23 cellular contexts compared by ENCODE assay signal in the genomic region with DNA sequence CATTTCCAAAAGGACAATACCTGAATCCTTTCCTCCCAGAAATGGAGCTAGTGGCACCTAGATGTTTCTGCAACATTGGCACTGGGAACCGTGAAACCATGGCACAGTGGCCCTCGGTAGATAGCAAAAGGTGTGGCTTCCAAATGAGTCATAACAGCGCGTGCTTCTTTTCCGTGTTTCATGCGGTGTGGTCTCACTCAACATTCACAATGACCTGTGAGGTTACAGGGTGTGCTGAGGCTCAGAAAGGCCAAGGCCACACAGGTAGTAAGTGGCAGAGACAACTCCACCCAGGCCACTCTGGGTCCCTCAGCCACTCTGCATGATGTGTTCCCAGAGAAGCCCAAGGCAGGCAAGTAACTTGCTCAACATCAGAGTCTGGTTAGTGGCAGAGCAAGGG.
DNase-seq lines count a peak whose midpoint lies in the region; ATAC-seq, FAIRE-seq and TF ChIP-seq lines count a peak whose summit lies in the region.
"Had no signal": no experiment of that assay in that cellular context is flagged by ENCODE, and none has a peak within 500 bp of the region (broad histone marks: within the 10 kb centered on the region; RNA-seq: fewer than 3 reads in every experiment).

No MANE protein-coding gene starts in this region.

- H3K27me3 Mint-ChIP-seq in activated CD8-positive, alpha-beta memory T cell treated with anti-CD3 and anti-CD28 coated beads, Interleukin-2, amount 10 ng/mL, durations not matched to agents 7 days and 5 days = peaks cover 14% of the 10 kb centered on the region
- no peaks in the 10 kb centered on the region for H3K27me3 Mint-ChIP-seq in stimulated activated memory B cell treated with anti-CD40 and anti-IgM and Interleukin-4, amounts not matched to agents 10 μg/mL and 1 μg/mL and 100 μg/mL, for 72 hours
- H3K27me3 Mint-ChIP-seq: naive thymus-derived CD4-positive, alpha-beta T cell had no signal

- no peak overlapping the region for H3K27ac Mint-ChIP-seq in activated CD8-positive, alpha-beta memory T cell treated with anti-CD3 and anti-CD28 coated beads, Interleukin-2, amount 10 ng/mL, durations not matched to agents 7 days and 5 days
- H3K27ac Mint-ChIP-seq in stimulated activated memory B cell treated with anti-CD40 and anti-IgM and Interleukin-4, amounts not matched to agents 10 μg/mL and 1 μg/mL and 100 μg/mL, for 72 hours = no peak overlapping the region
- H3K27ac Mint-ChIP-seq: activated naive CD8-positive, alpha-beta T cell treated with anti-CD3 and anti-CD28 coated beads, Interleukin-2, amount 10 ng/mL, durations not matched to agents 7 days and 5 days had no signal

- no peak overlapping the region for H3K4ac ChIP-seq in H1 (replicated peaks; ENCODE audit: insufficient read length, low read depth, low read length)

- H2AFZ ChIP-seq in H1 (ENCODE audit: low read length) = no peak overlapping the region
- H2AFZ ChIP-seq in osteoblast (ENCODE audit: low read length) = no peak overlapping the region

- no peaks in the 10 kb centered on the region for H3K36me3 Mint-ChIP-seq in activated CD8-positive, alpha-beta memory T cell treated with anti-CD3 and anti-CD28 coated beads, Interleukin-2, amount 10 ng/mL, durations not matched to agents 7 days and 5 days
- H3K36me3 Mint-ChIP-seq in stimulated activated memory B cell treated with anti-CD40 and anti-IgM and Interleukin-4, amounts not matched to agents 10 μg/mL and 1 μg/mL and 100 μg/mL, for 72 hours = no peaks in the 10 kb centered on the region
- H3K36me3 Mint-ChIP-seq: activated naive CD8-positive, alpha-beta T cell treated with anti-CD3 and anti-CD28 coated beads, Interleukin-2, amount 10 ng/mL, durations not matched to agents 7 days and 5 days had no signal

- H3K9ac ChIP-seq in H1 (replicated peaks in 1 of 4; ENCODE audit: extremely low read depth in 1 of 4, low read depth in 3 of 4, low read length in 3 of 4) = no peak overlapping the region
- H3K9ac ChIP-seq: BLaER1 had no signal

- H3K4me3 Mint-ChIP-seq in activated CD8-positive, alpha-beta memory T cell treated with anti-CD3 and anti-CD28 coated beads, Interleukin-2, amount 10 ng/mL, durations not matched to agents 7 days and 5 days = no peak overlapping the region
- H3K4me3 Mint-ChIP-seq in stimulated activated memory B cell treated with anti-CD40 and anti-IgM and Interleukin-4, amounts not matched to agents 10 μg/mL and 1 μg/mL and 100 μg/mL, for 72 hours = no peak overlapping the region
- H3K4me3 Mint-ChIP-seq: activated naive CD8-positive, alpha-beta T cell treated with anti-CD3 and anti-CD28 coated beads, Interleukin-2, amount 10 ng/mL, durations not matched to agents 7 days and 5 days; naive thymus-derived CD4-positive, alpha-beta T cell had no signal

- H3K4me1 Mint-ChIP-seq in activated CD8-positive, alpha-beta memory T cell treated with anti-CD3 and anti-CD28 coated beads, Interleukin-2, amount 10 ng/mL, durations not matched to agents 7 days and 5 days = peaks cover 15% of the 10 kb centered on the region
- no peaks in the 10 kb centered on the region for H3K4me1 Mint-ChIP-seq in stimulated activated memory B cell treated with anti-CD40 and anti-IgM and Interleukin-4, amounts not matched to agents 10 μg/mL and 1 μg/mL and 100 μg/mL, for 72 hours
- H3K4me1 Mint-ChIP-seq: activated naive CD8-positive, alpha-beta T cell treated with anti-CD3 and anti-CD28 coated beads, Interleukin-2, amount 10 ng/mL, durations not matched to agents 7 days and 5 days had no signal

- no peaks in the 10 kb centered on the region for H3K9me3 ChIP-seq in H1 (ENCODE audit: insufficient read depth in 2 of 2, low read depth in 1 of 2, low read length in 1 of 2)
- H3K9me3 ChIP-seq in osteoblast (ENCODE audit: low read depth, low read length) = no peaks in the 10 kb centered on the region
- H3K9me3 ChIP-seq: BLaER1 had no signal

- H3K36me3 ChIP-seq in H1 (ENCODE audit: control insufficient read depth in 2 of 4, insufficient read depth in 4 of 4, low read length in 3 of 4) (no peaks in the 10 kb centered on the region), osteoblast (ENCODE audit: insufficient read depth, low read length) (no peaks in the 10 kb centered on the region)
- H3K36me3 ChIP-seq: BLaER1, brain microvascular endothelial cell had no signal

- no peak overlapping the region for H3K56ac ChIP-seq in H1 (replicated peaks; ENCODE audit: insufficient read length, low read depth, low read length)

- no peak overlapping the region for H3K14ac ChIP-seq in H1 (ENCODE audit: insufficient read length)

- TF ChIP-seq POLR2A in H1 (IDR thresholded peaks at IDR 0.05; ENCODE audit: control extremely low read depth in 1 of 2, low read depth in 2 of 2, low read length in 2 of 2) = no peak

- no peak overlapping the region for H3K23ac ChIP-seq in H1 (ENCODE audit: insufficient read length)

- H4K20me1 ChIP-seq in H1 (replicated peaks in 1 of 2; ENCODE audit: control insufficient read depth in 1 of 2, insufficient read depth in 2 of 2, low read length in 2 of 2) (no peaks in the 10 kb centered on the region), osteoblast (ENCODE audit: insufficient read depth, low read length) (no peaks in the 10 kb centered on the region)
- H4K20me1 ChIP-seq: BLaER1 had no signal

- peaks cover 0 to 25% (median 14%) of the 10 kb centered on the region in 4 experiments; a peak in 6 of 7 replicates for H3K27me3 ChIP-seq in H1 (replicated peaks in 1 of 4; ENCODE audit: control insufficient read depth in 3 of 4, extremely low read depth in 1 of 4, insufficient read depth in 3 of 4, low read length in 3 of 4)
- peaks cover 12% of the 10 kb centered on the region for H3K27me3 ChIP-seq in osteoblast (ENCODE audit: insufficient read depth, low read length)

- H3K18ac ChIP-seq in H1 (ENCODE audit: extremely low read depth, low read length) = no peak overlapping the region

- no peak overlapping the region for H4K91ac ChIP-seq in H1 (replicated peaks; ENCODE audit: insufficient read length, low read length)

- WGBS in H1 (ENCODE audit: extremely low coverage in 1 of 2, insufficient coverage in 1 of 2, insufficient read length in 1 of 2, insufficient replicate concordance in 2 of 2, low coverage in 1 of 2, low lambda C conversion rate in 2 of 2, missing lambda C conversion rate in 1 of 2), 2 experiments = 94% methylated on average over 6 of the region's 6 CpGs; no CpG with 5 or more reads in 1 of the 2 experiments

- H3K4me3 ChIP-seq in H1 (ENCODE audit: extremely low read depth in 1 of 4, insufficient read depth in 2 of 4, low read depth in 3 of 4, low read length in 4 of 4) = no peak overlapping the region
- H3K4me3 ChIP-seq in osteoblast (ENCODE audit: insufficient read depth, low read length) = no peak overlapping the region
- H3K4me3 ChIP-seq: BLaER1, lung had no signal

- no peaks in the 10 kb centered on the region; the same call in 1 of the 2 replicates for H3K23me2 ChIP-seq in H1 (ENCODE audit: low read depth, low read length)

- H3K79me1 ChIP-seq in H1 (ENCODE audit: low read depth, low read length) = no peaks in the 10 kb centered on the region

- H3K27ac ChIP-seq in H1 (ENCODE audit: low read depth, low read length) (no peak overlapping the region), osteoblast (ENCODE audit: low read depth, low read length) (no peak overlapping the region)
- H3K27ac ChIP-seq: BLaER1, brain microvascular endothelial cell had no signal

- no peak overlapping the region for H2BK15ac ChIP-seq in H1 (ENCODE audit: low read length)

- POLR2A ChIA-PET in H1 (lab: Charles Lee; ENCODE audit: partially characterized antibody) = no interaction called here

- no peak overlapping the region for H2BK5ac ChIP-seq in H1 (ENCODE audit: low read depth, low read length)

- H4K8ac ChIP-seq in H1 (ENCODE audit: extremely low read depth, insufficient read depth, low read length) = no peak overlapping the region

- H2AK5ac ChIP-seq in H1 (ENCODE audit: low read depth, low read length) = 0 out of 2 replicates have a peak overlapping the region, but pooled peaks have one; percentile 19

- no peak for DNase-seq in activated CD8-positive, alpha-beta memory T cell treated with anti-CD3 and anti-CD28 coated beads, Interleukin-2, amount 10 ng/mL, durations not matched to agents 7 days and 5 days
- DNase-seq in activated CD8-positive, alpha-beta memory T cell treated with anti-CD3 and anti-CD28 coated beads, Interleukin-2, amount 50 U/mL, for 48 hours = no peak
- DNase-seq in LoVo (ENCODE audit: low spot score) = peak; percentile 57
- DNase-seq in H1 (ENCODE audit: low read depth in 1 of 2, low spot score in 2 of 2) = no peak
- DNase-seq in inferior parietal cortex (ENCODE audit: extremely low spot score) = no peak
- DNase-seq in NCI-H82 (lab: John Stamatoyannopoulos, UW) = no peak
- no peak for DNase-seq in osteoblast (ENCODE audit: insufficient read length, low spot score, missing footprints)
- DNase-seq: activated CD4-positive, alpha-beta T cell treated with anti-CD3 and anti-CD28 coated beads, Interleukin-2, amount 50 U/mL, for 48 hours; activated naive CD8-positive, alpha-beta T cell treated with anti-CD3 and anti-CD28 coated beads, Interleukin-2, amount 10 ng/mL, durations not matched to agents 7 days and 5 days; brain microvascular endothelial cell; cortex of kidney; naive thymus-derived CD4-positive, alpha-beta T cell; NCI-H1417; NCI-H2107; NCI-H524 treated with DMSO at 0.1 percent for 48 hours; SHP77 treated with DMSO at 0.1 percent for 48 hours; T-helper 1 cell had no signal

- H3K9me3 Mint-ChIP-seq in activated CD8-positive, alpha-beta memory T cell treated with anti-CD3 and anti-CD28 coated beads, Interleukin-2, amount 10 ng/mL, durations not matched to agents 7 days and 5 days (ENCODE audit: low read depth) = no peaks in the 10 kb centered on the region
- no peaks in the 10 kb centered on the region for H3K9me3 Mint-ChIP-seq in stimulated activated memory B cell treated with anti-CD40 and anti-IgM and Interleukin-4, amounts not matched to agents 10 μg/mL and 1 μg/mL and 100 μg/mL, for 72 hours
- H3K9me3 Mint-ChIP-seq: activated naive CD8-positive, alpha-beta T cell treated with anti-CD3 and anti-CD28 coated beads, Interleukin-2, amount 10 ng/mL, durations not matched to agents 7 days and 5 days; naive thymus-derived CD4-positive, alpha-beta T cell had no signal

- no peaks in the 10 kb centered on the region for H3K79me2 ChIP-seq in H1 (ENCODE audit: control insufficient read depth in 1 of 2, insufficient read depth in 2 of 2, low read length in 2 of 2)
- H3K79me2 ChIP-seq in osteoblast (ENCODE audit: insufficient read depth, low read length) = no peaks in the 10 kb centered on the region

- CTCF ChIA-PET in activated CD8-positive, alpha-beta memory T cell treated with anti-CD3 and anti-CD28 coated beads, Interleukin-2, amount 10 ng/mL, durations not matched to agents 7 days and 5 days (lab: Charles Lee) = interaction anchor here (0.6 to 1.4 kb wide), 3 partner anchors 19 to 327 kb away, joined by 3 to 4 read pairs (median 3); no protein-coding TSS in a partner anchor
- CTCF ChIA-PET in H1 (lab: Charles Lee; ENCODE audit: partially characterized antibody) = interaction anchor here (0.7 to 1.6 kb wide), 4 partner anchors 10 to 107 kb away, joined by 3 to 5 read pairs (median 4); no protein-coding TSS in a partner anchor

- no peak overlapping the region for H2BK20ac ChIP-seq in H1 (ENCODE audit: low read length)

- no peak overlapping the region for H4K5ac ChIP-seq in H1 (ENCODE audit: insufficient read length, low read depth, low read length)

- H2BK12ac ChIP-seq in H1 (ENCODE audit: low read depth, low read length) = no peak overlapping the region

- TF ChIP-seq RAD21 in H1 (IDR thresholded peaks at IDR 0.05 in 1 of 2, conservative IDR thresholded peaks at IDR 0.05 in 1 of 2; ENCODE audit: low read depth in 2 of 2, low read length in 2 of 2) = no peak

- H3K4me2 ChIP-seq in H1 (ENCODE audit: insufficient read depth in 1 of 2, low read depth in 2 of 2, low read length in 2 of 2) (no peak overlapping the region), osteoblast (ENCODE audit: insufficient read depth, low read length) (no peak overlapping the region)
- H3K4me2 ChIP-seq: BLaER1 had no signal

- no peak for FAIRE-seq in H1 (lab: Jason Lieb, UNC)
- FAIRE-seq: D721Med, G401.6, islet of Langerhans had no signal

- peak; percentile 58 for ATAC-seq in activated CD8-positive, alpha-beta memory T cell treated with anti-CD3 and anti-CD28 coated beads, Interleukin-2, amount 10 ng/mL, durations not matched to agents 7 days and 5 days
- ATAC-seq in stimulated activated memory B cell treated with anti-CD40 and anti-IgM and Interleukin-4, amounts not matched to agents 10 μg/mL and 1 μg/mL and 100 μg/mL, for 72 hours = peak; percentile 5
- ATAC-seq: naive thymus-derived CD4-positive, alpha-beta T cell had no signal

- TF ChIP-seq EP300 in H1 (IDR thresholded peaks at IDR 0.05; ENCODE audit: borderline replicate concordance in 1 of 2, low read depth in 2 of 2, low read length in 2 of 2) = no peak

- H3K4me1 ChIP-seq in H1 (replicated peaks in 1 of 4; ENCODE audit: control insufficient read depth in 3 of 4, insufficient read depth in 4 of 4, low read length in 3 of 4) (peaks cover 15 to 29% (median 22%) of the 10 kb centered on the region in 4 experiments), osteoblast (ENCODE audit: insufficient read depth, low read length) (peaks cover 12% of the 10 kb centered on the region)

- TF ChIP-seq CTCF in H1 (IDR thresholded peaks at IDR 0.05; ENCODE audit: control extremely low read depth in 1 of 3, insufficient read depth in 1 of 3, low read depth in 1 of 3, low read length in 3 of 3) (no peak), osteoblast (IDR thresholded peaks at IDR 0.05; ENCODE audit: extremely low read depth, low read depth, low read length) (no peak)

- H2BK120ac ChIP-seq in H1 (replicated peaks; ENCODE audit: low read depth, low read length) = no peak overlapping the region
